Comparison of ENCODE assay signal across 2 cellular contexts in the genomic region with DNA sequence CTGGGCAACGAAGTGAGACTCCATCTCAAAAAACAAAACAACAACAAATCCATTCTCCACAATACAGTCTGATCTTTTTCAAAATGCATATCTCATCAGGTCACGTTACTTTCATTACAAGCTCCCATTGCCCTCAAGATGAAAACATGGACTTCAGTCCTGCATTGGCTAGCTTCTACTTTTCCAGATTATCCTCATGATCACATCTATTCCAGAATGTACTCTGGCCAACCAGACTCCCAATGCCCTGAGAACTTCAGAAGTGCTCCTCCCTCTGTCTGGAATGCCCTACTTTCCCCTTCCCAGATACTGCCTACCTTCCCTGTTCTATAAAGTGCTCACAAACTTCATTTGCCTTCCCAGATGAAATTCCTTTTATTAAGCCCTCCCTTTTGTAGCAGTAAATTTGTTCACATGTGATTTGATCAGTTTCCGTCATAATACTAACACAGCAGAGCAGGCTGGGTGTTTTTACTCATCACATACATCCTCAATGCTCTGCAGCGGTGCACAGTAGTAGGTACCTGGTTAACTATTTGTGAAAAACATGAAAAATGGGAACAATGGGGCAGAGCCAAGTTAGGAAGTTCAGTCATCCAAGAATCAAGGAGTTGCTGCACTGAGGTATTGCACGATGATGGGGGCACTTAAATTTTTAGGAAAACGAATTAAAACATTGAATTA.
TF ChIP-seq lines count a peak whose summit lies in the region.

No MANE protein-coding gene starts in this region.

TF ChIP-seq in GM12891, 5 proteins besides CTCF, POLR2A, EP300 and RAD21:
- TF ChIP-seq POLR2AphosphoS5 (IDR thresholded peaks at IDR 0.05; ENCODE audit: low read depth, low read length) = no peak

TF ChIP-seq in HepG2, 621 proteins besides CTCF, POLR2A, EP300 and RAD21:
- peak; percentile 16 for TF ChIP-seq TEAD3 (CRISPR knock-in tag; optimal IDR thresholded peaks at IDR 0.05; ENCODE audit: borderline replicate concordance)
- TF ChIP-seq, protein P1, sequence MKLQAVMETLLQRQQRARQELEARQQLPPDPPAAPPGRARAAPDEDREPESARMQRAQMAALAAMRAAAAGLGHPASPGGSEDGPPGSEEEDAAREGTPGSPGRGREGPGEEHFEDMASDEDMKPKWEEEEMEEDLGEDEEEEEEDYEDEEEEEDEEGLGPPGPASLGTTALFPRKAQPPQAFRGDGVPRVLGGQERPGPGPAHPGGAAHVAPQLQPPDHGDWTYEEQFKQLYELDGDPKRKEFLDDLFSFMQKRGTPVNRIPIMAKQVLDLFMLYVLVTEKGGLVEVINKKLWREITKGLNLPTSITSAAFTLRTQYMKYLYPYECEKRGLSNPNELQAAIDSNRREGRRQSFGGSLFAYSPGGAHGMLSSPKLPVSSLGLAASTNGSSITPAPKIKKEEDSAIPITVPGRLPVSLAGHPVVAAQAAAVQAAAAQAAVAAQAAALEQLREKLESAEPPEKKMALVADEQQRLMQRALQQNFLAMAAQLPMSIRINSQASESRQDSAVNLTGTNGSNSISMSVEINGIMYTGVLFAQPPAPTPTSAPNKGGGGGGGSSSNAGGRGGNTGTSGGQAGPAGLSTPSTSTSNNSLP (IDR thresholded peaks at IDR 0.05; ENCODE audit: low read depth, low read length) = no peak
- TF ChIP-seq ZNF713 (CRISPR knock-in tag; IDR thresholded peaks at IDR 0.05) = no peak
- no peak for TF ChIP-seq TCF12 (IDR thresholded peaks at IDR 0.05)
- no peak for TF ChIP-seq TCF12 (CRISPR knock-in tag; IDR thresholded peaks at IDR 0.05)
